Comparison of ENCODE assay signal across 29 cellular contexts in the genomic region with DNA sequence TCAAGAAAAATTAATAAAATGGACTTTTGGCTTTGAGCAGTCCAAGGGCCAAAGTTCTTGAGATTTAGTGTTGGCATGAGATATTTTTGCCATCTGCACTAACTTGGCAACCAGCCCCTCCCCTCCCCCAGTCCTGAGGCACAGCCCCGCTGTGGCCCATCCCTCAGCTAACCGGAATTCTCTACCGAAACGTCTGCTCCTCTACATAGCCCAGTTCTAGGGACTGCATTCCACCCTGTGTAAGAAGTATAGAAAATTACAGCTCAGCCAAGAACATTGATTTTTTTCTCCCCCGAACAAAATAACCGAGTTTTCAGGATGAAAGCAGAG.
"Had no signal": no experiment of that assay in that cellular context is flagged by ENCODE, and none has a peak within 500 bp of the region (broad histone marks: within the 10 kb centered on the region; RNA-seq: fewer than 3 reads in every experiment).

No MANE protein-coding gene starts in this region.

- H3K4me1 Mint-ChIP-seq: naive thymus-derived CD8-positive, alpha-beta T cell; nephron; neural crest cell had no signal

- H3K4me3 ChIP-seq: hepatocyte, lower lobe of right lung, psoas muscle, skin epidermis, testis, thyroid gland, transverse colon, upper lobe of left lung, vagina had no signal

- ATAC-seq: left cardiac atrium; left lobe of liver; left ventricle myocardium superior; lower lobe of right lung; naive thymus-derived CD8-positive, alpha-beta T cell; psoas muscle; sciatic nerve; stimulated activated effector memory CD8-positive, alpha-beta T cell treated with anti-CD3 and anti-CD28 coated beads, Interleukin-12 subunit alpha, Interleukin-12 subunit beta, amount 100 ng/mL, for 72 hours had no signal

- H3K4me1 ChIP-seq: lower lobe of right lung, parathyroid adenoma, psoas muscle, testis, thyroid gland, transverse colon, upper lobe of left lung, vagina had no signal

- H3K27me3 Mint-ChIP-seq: naive thymus-derived CD8-positive, alpha-beta T cell; stimulated activated naive CD8-positive, alpha-beta T cell treated with anti-CD3 and anti-CD28 coated beads, Interleukin-15, Interleukin-2, amounts not matched to agents 100 ng/mL and 50 ng/mL, for 24 hours had no signal

- H3K27ac ChIP-seq: hepatocyte, lower lobe of right lung, neutrophil, parathyroid adenoma, psoas muscle, skin epidermis, testis, thyroid gland, transverse colon, upper lobe of left lung, vagina had no signal

- H3K9me3 ChIP-seq: lower lobe of right lung, neutrophil, psoas muscle, testis, thyroid gland, transverse colon, upper lobe of left lung, vagina had no signal

- H3K9me3 Mint-ChIP-seq: naive thymus-derived CD8-positive, alpha-beta T cell; nephron; neural crest cell; stimulated activated effector memory CD8-positive, alpha-beta T cell treated with anti-CD3 and anti-CD28 coated beads, Interleukin-12 subunit alpha, Interleukin-12 subunit beta, amount 100 ng/mL, for 72 hours; stimulated activated naive CD8-positive, alpha-beta T cell treated with anti-CD3 and anti-CD28 coated beads, Interleukin-15, Interleukin-2, amounts not matched to agents 100 ng/mL and 50 ng/mL, for 24 hours had no signal

- H3K4me3 Mint-ChIP-seq: naive thymus-derived CD8-positive, alpha-beta T cell; nephron; neural crest cell; stimulated activated effector memory CD8-positive, alpha-beta T cell treated with anti-CD3 and anti-CD28 coated beads, Interleukin-12 subunit alpha, Interleukin-12 subunit beta, amount 100 ng/mL, for 72 hours; stimulated activated naive CD8-positive, alpha-beta T cell treated with anti-CD3 and anti-CD28 coated beads, Interleukin-15, Interleukin-2, amounts not matched to agents 100 ng/mL and 50 ng/mL, for 24 hours had no signal

- DNase-seq: islet precursor cell; left cardiac atrium; left ventricle myocardium superior; lower lobe of right lung; mammary epithelial cell; mesenchymal stem cell; naive thymus-derived CD8-positive, alpha-beta T cell; occipital lobe; psoas muscle; stimulated activated CD4-positive, alpha-beta T cell treated with anti-CD3 and anti-CD28 coated beads, Interleukin-12 subunit alpha, Interleukin-12 subunit beta, amount 100 ng/mL, for 4 hours; stimulated activated CD4-positive, alpha-beta T cell treated with anti-CD3 and anti-CD28 coated beads, Interleukin-15, amount 100 ng/mL, for 24 hours; stimulated activated CD4-positive, alpha-beta T cell treated with anti-CD3 and anti-CD28 coated beads, Interleukin-2, amount 100 ng/mL, for 24 hours; stimulated activated CD4-positive, alpha-beta T cell treated with anti-CD3 and anti-CD28 coated beads, Interleukin-4, amount 100 ng/mL, for 24 hours; stimulated activated naive CD4-positive, alpha-beta T cell; testis; thyroid gland; transverse colon; upper lobe of left lung had no signal

- H3K27me3 ChIP-seq: hepatocyte, neutrophil, testis, thyroid gland, transverse colon, upper lobe of left lung, vagina had no signal

- H3K27ac Mint-ChIP-seq: nephron; stimulated activated effector memory CD8-positive, alpha-beta T cell treated with anti-CD3 and anti-CD28 coated beads, Interleukin-12 subunit alpha, Interleukin-12 subunit beta, amount 100 ng/mL, for 72 hours; stimulated activated naive CD8-positive, alpha-beta T cell treated with anti-CD3 and anti-CD28 coated beads, Interleukin-15, Interleukin-2, amounts not matched to agents 100 ng/mL and 50 ng/mL, for 24 hours had no signal

- H3K36me3 ChIP-seq: lower lobe of right lung, neutrophil, thyroid gland, transverse colon, upper lobe of left lung, vagina had no signal

- H3K36me3 Mint-ChIP-seq: naive thymus-derived CD8-positive, alpha-beta T cell had no signal
